Comparison of ENCODE assay signal across 20 cellular contexts in genomic region chr4:13523591-13524503, GRCh38. TPM values are rescaled to one million over a fixed set of nuclear protein-coding genes. Genes with fewer than 3 reads are reported as not detected.
DNase-seq lines count a peak whose midpoint lies in the region; ATAC-seq and TF ChIP-seq lines count a peak whose summit lies in the region.
"Had no signal": no experiment of that assay in that cellular context is flagged by ENCODE, and none has a peak within 500 bp of the region (broad histone marks: within the 10 kb centered on the region; RNA-seq: fewer than 3 reads in every experiment).

No MANE protein-coding gene starts in this region.

- CTCF ChIA-PET in mammary epithelial cell (lab: Charles Lee; ENCODE audit: low non-redundant PET) = no interaction called here
- CTCF ChIA-PET in MCF 10A (lab: Yijun Ruan, JAX) = interaction anchor here (0.5 to 0.8 kb wide), 2 partner anchors 98 to 296 kb away, joined by 3 to 4 read pairs; no protein-coding TSS in a partner anchor

- H3K4me3 Mint-ChIP-seq in MCF 10A (ENCODE audit: unreplicated experiment) (no peak overlapping the region), T-helper 17 cell (peak overlapping the region; percentile 39), memory B cell (no peak overlapping the region)

- H3K4me1 Mint-ChIP-seq in MCF 10A (ENCODE audit: insufficient read depth, unreplicated experiment) (no peaks in the 10 kb centered on the region), T-helper 17 cell (peaks cover 8% of the 10 kb centered on the region), memory B cell (peaks cover 9% of the 10 kb centered on the region)

- H3K36me3 ChIP-seq in mammary epithelial cell (ENCODE audit: insufficient read depth, low read length) = no peaks in the 10 kb centered on the region
- H3K36me3 ChIP-seq: adrenal gland, left ventricle myocardium inferior had no signal

- H3K9me3 Mint-ChIP-seq in MCF 10A (ENCODE audit: unreplicated experiment) = no peaks in the 10 kb centered on the region
- no peaks in the 10 kb centered on the region for H3K9me3 Mint-ChIP-seq in memory B cell

- intact Hi-C loops in mammary epithelial cell (cut with micrococcal nuclease) = no loop called here
- intact Hi-C loops in MCF 10A (cut with micrococcal nuclease) = no loop called here
- intact Hi-C loops in Right ventricle myocardium superior (cut with DNase I) = no loop called here

- 60% methylated on average over 11 of the region's 59 CpGs for WGBS in mammary epithelial cell (ENCODE audit: low coverage, missing lambda C conversion rate)

- dilution Hi-C loops in mammary epithelial cell (cut with HindIII; ENCODE audit: low sequenced_read_pairs) = no loop called here

- H3K27ac Mint-ChIP-seq in MCF 10A (ENCODE audit: low read depth, unreplicated experiment) = no peak overlapping the region
- peak overlapping the region; percentile 16 for H3K27ac Mint-ChIP-seq in T-helper 17 cell
- peak overlapping the region; percentile 57 for H3K27ac Mint-ChIP-seq in memory B cell
- H3K27ac Mint-ChIP-seq: activated T-helper 2 cell treated with anti-CD3 and anti-CD28 coated beads, Interferon-gamma antibody, Interleukin-2, Interleukin-4, amounts not matched to agents 10 μg/mL and 5 μg/mL and 100 μg/mL, durations not matched to agents 14 hours and 24 hours and 36 hours had no signal

- POLR2A ChIA-PET in MCF 10A (lab: Yijun Ruan, JAX) = no interaction called here

- no peak overlapping the region for H3K4me3 ChIP-seq in mammary epithelial cell (replicated peaks in 1 of 3; ENCODE audit: insufficient read depth in 1 of 3, low read depth in 2 of 3, low read length in 3 of 3)
- H3K4me3 ChIP-seq: adrenal gland had no signal

- H3K9me3 ChIP-seq in mammary epithelial cell (replicated peaks; ENCODE audit: insufficient read depth, low read length) = peaks cover 9% of the 10 kb centered on the region
- peaks cover 3% of the 10 kb centered on the region for H3K9me3 ChIP-seq in T-helper 17 cell (ENCODE audit: control insufficient read depth, low read length, poor library complexity, severe bottlenecking)
- H3K9me3 ChIP-seq: adrenal gland had no signal

- H3K79me2 ChIP-seq in mammary epithelial cell (ENCODE audit: insufficient read depth, low read length) = no peaks in the 10 kb centered on the region

- peak overlapping the region; percentile 13 for H2AFZ ChIP-seq in mammary epithelial cell (ENCODE audit: low read depth, low read length)

- H3K36me3 Mint-ChIP-seq in MCF 10A (ENCODE audit: insufficient read depth, unreplicated experiment) (no peaks in the 10 kb centered on the region), T-helper 17 cell (ENCODE audit: low read depth) (no peaks in the 10 kb centered on the region), memory B cell (no peaks in the 10 kb centered on the region)
- H3K36me3 Mint-ChIP-seq: CD8-positive, alpha-beta memory T cell had no signal

- peaks cover 10% of the 10 kb centered on the region for H3K4me1 ChIP-seq in mammary epithelial cell (ENCODE audit: insufficient read depth, low read length)
- H3K4me1 ChIP-seq: adrenal gland had no signal

- BruUV-seq in mammary epithelial cell (replicated peaks; lab: Mats Ljungman, UMichigan) (no TSS peak), MCF 10A (replicated peaks; lab: Mats Ljungman, UMichigan) (no TSS peak)

- TF ChIP-seq CTCF in mammary epithelial cell (conservative IDR thresholded peaks at IDR 0.05 in 1 of 2, IDR thresholded peaks at IDR 0.05 in 1 of 2; ENCODE audit: extremely low read depth in 1 of 2, insufficient read depth in 1 of 2, low read depth in 1 of 2, low read length in 2 of 2) = no peak
- TF ChIP-seq CTCF in MCF 10A (IDR thresholded peaks at IDR 0.05; ENCODE audit: unreplicated experiment) = no peak

- ATAC-seq in T-helper 17 cell (no peak), memory B cell (ENCODE audit: low read depth) (no peak), Right ventricle myocardium superior (ENCODE audit: poor library complexity) (no peak)
- ATAC-seq: Right ventricle myocardium inferior had no signal

- H3K27me3 Mint-ChIP-seq in MCF 10A (ENCODE audit: insufficient read depth, unreplicated experiment) = no peaks in the 10 kb centered on the region
- H3K27me3 Mint-ChIP-seq in T-helper 17 cell = peaks cover 68% of the 10 kb centered on the region
- H3K27me3 Mint-ChIP-seq in memory B cell = peaks cover 19% of the 10 kb centered on the region

- H3K9ac ChIP-seq in mammary epithelial cell (ENCODE audit: insufficient read depth, low read length) = no peak overlapping the region

- DNase-seq in mammary epithelial cell (no peak), MCF 10A (ENCODE audit: unreplicated experiment) (no peak), T-helper 17 cell (no peak), memory B cell (ENCODE audit: low spot score in 2 of 2) (peak in 1 of 2 donors; percentile 9), NCI-H524 treated with DMSO at 0.1 percent for 48 hours (lab: John Stamatoyannopoulos, UW) (no peak), Right ventricle myocardium superior (no peak)
- DNase-seq in stimulated activated naive CD4-positive, alpha-beta T cell (lab: John Stamatoyannopoulos, UW) = no peak
- DNase-seq: activated CD4-positive, alpha-beta T cell treated with anti-CD3 and anti-CD28 coated beads for 4 hours; adrenal gland; CD8-positive, alpha-beta memory T cell; cortex of kidney; DMS79; left ventricle myocardium inferior; NCI-H1105 treated with DMSO at 0.1 percent for 48 hours; NCI-H2081 treated with DMSO at 0.1 percent for 48 hours had no signal

- H3K27ac ChIP-seq in mammary epithelial cell (ENCODE audit: insufficient read depth, low read depth, low read length) = no peak overlapping the region
- H3K27ac ChIP-seq: adrenal gland, left ventricle myocardium inferior had no signal

- peaks cover 39% of the 10 kb centered on the region for H3K27me3 ChIP-seq in mammary epithelial cell (ENCODE audit: insufficient read depth, low read length)

- H4K20me1 ChIP-seq in mammary epithelial cell (ENCODE audit: insufficient read depth, low read length) = no peaks in the 10 kb centered on the region

- in situ Hi-C loops in mammary epithelial cell (cut with MboI; ENCODE audit: low sequenced_read_pairs in 2 of 2) = no loop called here

- no peak overlapping the region for H3K4me2 ChIP-seq in mammary epithelial cell (ENCODE audit: insufficient read depth, low read depth, low read length)

RNA-seq across cellular contexts. Expression of gene NKX3-2, which starts 20.5 kb away (rescaled TPM):
- total RNA-seq in mammary epithelial cell (under 1 TPM in 1 of 2 donors, not detected in 1; 0.17 TPM), MCF 10A (2022) (0.34 and 0.42 TPM in 2 replicates), T-helper 17 cell (not detected), Right ventricle myocardium superior (not detected)
- 0.03 TPM for polyA plus RNA-seq in mammary epithelial cell
- not detected for polyA minus RNA-seq in mammary epithelial cell
- total RNA-seq: activated T-helper 2 cell treated with anti-CD3 and anti-CD28 coated beads, Interferon-gamma antibody, Interleukin-2, Interleukin-4, amounts not matched to agents 10 μg/mL and 5 μg/mL and 100 μg/mL, durations not matched to agents 14 hours and 24 hours and 36 hours; CD8-positive, alpha-beta memory T cell; left ventricle myocardium inferior; mononuclear cell; Right ventricle myocardium inferior; ureter had no signal
- polyA plus RNA-seq: CD8-positive, alpha-beta memory T cell; neural cell had no signal

RNA-seq across cellular contexts. Expression of gene RAB28, which starts 39.7 kb away (rescaled TPM):
- total RNA-seq in mammary epithelial cell = 10 to 100 TPM; 13.0 to 20.0 TPM
- polyA plus RNA-seq in mammary epithelial cell = 9.6 TPM
- polyA minus RNA-seq in mammary epithelial cell = not detected
- 15.9 and 18.7 TPM in 2 replicates for total RNA-seq in MCF 10A (2022)
- total RNA-seq in T-helper 17 cell = 1 to 10 TPM; 8.4 to 8.9 TPM
- 20.5 TPM for total RNA-seq in Right ventricle myocardium superior
